ENCODE assay signal across 19 cellular contexts in genomic region chr5:175513297-175513696, GRCh38.
"Had no signal": no experiment of that assay in that cellular context is flagged by ENCODE, and none has a peak within 500 bp of the region (broad histone marks: within the 10 kb centered on the region; RNA-seq: fewer than 3 reads in every experiment).

No MANE protein-coding gene starts in this region.

- ATAC-seq: gastrocnemius medialis, natural killer cell had no signal

- H3K27ac ChIP-seq: breast epithelium, colonic mucosa, esophagus squamous epithelium, gastrocnemius medialis, left ventricle myocardium inferior, right atrium auricular region, spleen, tibial artery, WERI-Rb-1 had no signal

- H3K27me3 ChIP-seq: breast epithelium, colonic mucosa, esophagus squamous epithelium, gastrocnemius medialis, right atrium auricular region, spleen, tibial artery had no signal

- H3K27ac Mint-ChIP-seq: mesothelial cell of epicardium, natural killer cell, progenitor cell of endocrine pancreas had no signal

- H3K4me1 Mint-ChIP-seq: mesothelial cell of epicardium had no signal

- H3K9me3 ChIP-seq: breast epithelium, colonic mucosa, esophagus squamous epithelium, gastrocnemius medialis, right atrium auricular region, SK-N-SH, tibial artery had no signal

- H3K4me3 Mint-ChIP-seq: mesothelial cell of epicardium, natural killer cell had no signal

- H3K27me3 Mint-ChIP-seq: progenitor cell of endocrine pancreas had no signal

- DNase-seq: activated CD4-positive, alpha-beta T cell treated with anti-CD3 and anti-CD28 coated beads for 1 hour; activated gamma-delta T cell treated with Interleukin-2 at 50 U/mL for 16 hours; colonic mucosa; esophagus squamous epithelium; gastrocnemius medialis; hypothalamus; left ventricle myocardium inferior; natural killer cell; SIG-M5; SK-N-SH; spleen; stimulated activated CD4-positive, alpha-beta T cell treated with anti-CD3 and anti-CD28 coated beads, Interleukin-4, amount 100 ng/mL, for 1 hour; stimulated activated naive CD4-positive, alpha-beta T cell treated with Interleukin-2 at 50 U/mL for 16 hours; tibial artery; WERI-Rb-1 had no signal
